Comparison of ENCODE assay signal across 18 cellular contexts in genomic region chr1:153360592-153360991, GRCh38. TPM values are rescaled to one million over a fixed set of nuclear protein-coding genes. Genes with fewer than 3 reads are reported as not detected.
DNase-seq lines count a peak whose midpoint lies in the region; ATAC-seq and TF ChIP-seq lines count a peak whose summit lies in the region.
"Had no signal": no experiment of that assay in that cellular context is flagged by ENCODE, and none has a peak within 500 bp of the region (broad histone marks: within the 10 kb centered on the region; RNA-seq: fewer than 3 reads in every experiment).

No MANE protein-coding gene starts in this region.

- intact Hi-C loops in spleen (cut with DNase I; ENCODE audit: low total_unique reads) (no loop called here), gastrocnemius medialis (cut with DNase I; ENCODE audit: low total_unique reads) (no loop called here), PC-3 (cut with micrococcal nuclease) (no loop called here)

- TF ChIP-seq CTCF in WERI-Rb-1 (IDR thresholded peaks at IDR 0.05; ENCODE audit: low read depth, low read length) (no peak), spleen (IDR thresholded peaks at IDR 0.05 in 8 of 11, conservative IDR thresholded peaks at IDR 0.05 in 3 of 11) (no peak), gastrocnemius medialis (IDR thresholded peaks at IDR 0.05 in 4 of 5, conservative IDR thresholded peaks at IDR 0.05 in 1 of 5) (no peak), PC-3 (conservative IDR thresholded peaks at IDR 0.05; ENCODE audit: low read depth, low read length) (no peak)

- H3F3A ChIP-seq in PC-3 (ENCODE audit: low read length, unreplicated experiment) (peaks cover 4% of the 10 kb centered on the region), GM23248 (ENCODE audit: insufficient read depth) (no peaks in the 10 kb centered on the region)

- POLR2A ChIA-PET in PC-3 (lab: Charles Lee; ENCODE audit: unreplicated experiment), result no interaction called here

- no peaks in the 10 kb centered on the region for H3K36me3 ChIP-seq in H7 (replicated peaks; ENCODE audit: control insufficient read depth, insufficient read depth, low read length)
- H3K36me3 ChIP-seq in WERI-Rb-1, result no peaks in the 10 kb centered on the region
- peaks cover 0 to 27% (median 0%) of the 10 kb centered on the region in 6 donors for H3K36me3 ChIP-seq in spleen
- no peaks in the 10 kb centered on the region for H3K36me3 ChIP-seq in gastrocnemius medialis
- no peaks in the 10 kb centered on the region for H3K36me3 ChIP-seq in PC-3 (ENCODE audit: low read depth, low read length)
- no peaks in the 10 kb centered on the region for H3K36me3 ChIP-seq in GM23248 (ENCODE audit: low read depth)

- H3K4me3 ChIP-seq in H7 (ENCODE audit: insufficient read depth, low read depth, low read length) (no peak overlapping the region), WERI-Rb-1 (ENCODE audit: low read depth, low read length) (no peak overlapping the region), spleen (peak overlapping the region in 4 of 8 donors; percentile 29 to 64 (median 52)), gastrocnemius medialis (no peak overlapping the region), PC-3 (ENCODE audit: low read length) (no peak overlapping the region), GM23248 (no peak overlapping the region)

- H3K27ac ChIP-seq in WERI-Rb-1 (no peak overlapping the region), spleen (peak overlapping the region in 7 of 8 donors; percentile 71 to 95 (median 86)), gastrocnemius medialis (peak overlapping the region in 1 of 4 donors; percentile 37), PC-3 (ENCODE audit: low read length) (no peak overlapping the region), GM23248 (no peak overlapping the region)
- H3K27ac ChIP-seq: C4-2B, KMS-11 had no signal

- peaks cover 4 to 49% (median 15%) of the 10 kb centered on the region in 6 donors for H3K4me1 ChIP-seq in spleen
- peaks cover 5 to 26% of the 10 kb centered on the region in 2 donors for H3K4me1 ChIP-seq in gastrocnemius medialis
- H3K4me1 ChIP-seq in PC-3 (ENCODE audit: insufficient read depth, low read length), result peaks cover 46% of the 10 kb centered on the region
- H3K4me1 ChIP-seq in GM23248 (ENCODE audit: insufficient read depth), result no peaks in the 10 kb centered on the region

- H3K27me3 ChIP-seq in H7 (ENCODE audit: control insufficient read depth, insufficient read depth, low read length) (no peaks in the 10 kb centered on the region), WERI-Rb-1 (ENCODE audit: insufficient read depth, low read depth, severe bottlenecking) (peaks cover 100% of the 10 kb centered on the region), spleen (replicated peaks in 1 of 7) (peaks cover 0 to 3% (median 0%) of the 10 kb centered on the region in 7 donors), gastrocnemius medialis (no peaks in the 10 kb centered on the region), PC-3 (ENCODE audit: low read length) (no peaks in the 10 kb centered on the region), GM23248 (replicated peaks; ENCODE audit: insufficient read depth) (peaks cover 11% of the 10 kb centered on the region; the same call in 1 of the 2 replicates)

- TF ChIP-seq POLR2A in spleen (IDR thresholded peaks at IDR 0.05) (no peak), gastrocnemius medialis (IDR thresholded peaks at IDR 0.05) (no peak)

- H4K20me1 ChIP-seq in PC-3 (ENCODE audit: low read length) (no peaks in the 10 kb centered on the region), GM23248 (ENCODE audit: insufficient read depth) (no peaks in the 10 kb centered on the region)

- H3K79me2 ChIP-seq in PC-3 (ENCODE audit: low read length) (no peaks in the 10 kb centered on the region), GM23248 (ENCODE audit: insufficient read depth) (no peaks in the 10 kb centered on the region)

- no TSS peak for BruUV-seq in PC-3 (replicated peaks; lab: Mats Ljungman, UMichigan)

- CTCF ChIA-PET in PC-3 (lab: Charles Lee), result no interaction called here

- no peak overlapping the region for H3K4me2 ChIP-seq in PC-3 (ENCODE audit: low read length)
- H3K4me2 ChIP-seq in GM23248 (ENCODE audit: unreplicated experiment), result no peak overlapping the region
- H3K4me2 ChIP-seq: KMS-11 had no signal

- H2AFZ ChIP-seq in PC-3 (ENCODE audit: low read length), result no peak overlapping the region
- H2AFZ ChIP-seq in GM23248, result no peak overlapping the region

- no peaks in the 10 kb centered on the region for H3K9me2 ChIP-seq in PC-3 (replicated peaks; ENCODE audit: low read length)
- no peaks in the 10 kb centered on the region for H3K9me2 ChIP-seq in GM23248 (ENCODE audit: insufficient read depth)

- in situ Hi-C loops in gastrocnemius medialis (cut with MboI; ENCODE audit: low sequenced_read_pairs in 4 of 4) (loop anchor here in 2 of 4 donors (25.0 kb wide), 2 partner anchors 377 to 652 kb away; partner anchors contain the start of gene INTS3 (in 1 of the 2)), GM23248 (cut with MboI) (loop anchor here (10.0 to 25.0 kb wide), 2 partner anchors 124 to 377 kb away; partner anchors contain the start of gene INTS3)

- DNase-seq in H7 (peak; percentile 18), WERI-Rb-1 (peak; percentile 10), islet precursor cell (peak; percentile 34), spleen (peak; percentile 79), gastrocnemius medialis (no peak), PC-3 (no peak), GM23248 (no peak)
- DNase-seq: NCI-H1048, NCI-H1436 treated with DMSO at 0.1 percent for 48 hours, NCI-H2081 treated with DMSO at 0.1 percent for 48 hours, NCI-H510A, SHP77 had no signal

- ATAC-seq in gastrocnemius medialis, result no peak
- no peak for ATAC-seq in PC-3
- ATAC-seq: HepG2 had no signal

- peaks cover 3% of the 10 kb centered on the region for H3K9me3 ChIP-seq in WERI-Rb-1 (ENCODE audit: severe bottlenecking)
- no peaks in the 10 kb centered on the region for H3K9me3 ChIP-seq in spleen
- H3K9me3 ChIP-seq in gastrocnemius medialis, result no peaks in the 10 kb centered on the region
- H3K9me3 ChIP-seq in PC-3 (ENCODE audit: low read length), result no peaks in the 10 kb centered on the region
- no peaks in the 10 kb centered on the region for H3K9me3 ChIP-seq in GM23248 (ENCODE audit: low read depth)

- 60 to 82% (median 77%) methylated on average over 2 to 11 of the region's 11 CpGs for WGBS in spleen, 5 donors
- 65 to 70% methylated on average over 11 of the region's 11 CpGs for WGBS in GM23248 (ENCODE audit: low coverage in 1 of 2, low lambda C conversion rate in 2 of 2, missing lambda C conversion rate in 2 of 2), 2 experiments

- H3K9ac ChIP-seq in PC-3 (ENCODE audit: low read length) (no peak overlapping the region), GM23248 (no peak overlapping the region)
- H3K9ac ChIP-seq: KMS-11 had no signal

RNA-seq across cellular contexts. Expression of gene S100A9, which starts 2.9 kb away (rescaled TPM):
- not detected in 2 replicates for total RNA-seq in H7 (2014; rRNA removed; shearing (Covaris generic))
- 1,000 to 10,000 TPM in 6 of 7 donors, 100 to 1,000 TPM in 1; 961 to 6,984 (median 2,755) TPM for total RNA-seq in spleen
- 1,000 to 10,000 TPM in 2 of 3 donors, 100 to 1,000 TPM in 1; 947 to 4,509 (median 1,446) TPM for polyA plus RNA-seq in spleen
- total RNA-seq in gastrocnemius medialis, result 100 to 1,000 TPM in 2 of 4 donors, 10 to 100 TPM in 2; 57.4 to 205 (median 87.1) TPM
- total RNA-seq in PC-3 (2014; rRNA removed), result 482 and 559 TPM in 2 replicates
- total RNA-seq in GM23248 (2014; rRNA removed; shearing (Covaris generic)), result not detected in 2 replicates
- polyA plus RNA-seq in GM23248 (2016; fragmentation: Nextera tagmentation; extraction: Ambion mirVana), result not detected in 2 replicates
- total RNA-seq: A673, H4 had no signal

RNA-seq across cellular contexts. Expression of gene PGLYRP4, which starts 12.0 kb away (rescaled TPM):
- not detected in 2 replicates for total RNA-seq in H7 (2014; rRNA removed; shearing (Covaris generic))
- total RNA-seq in spleen, result not detected
- polyA plus RNA-seq in spleen, result under 1 TPM in 1 of 3 donors, not detected in 2; 0.18 TPM
- total RNA-seq in gastrocnemius medialis, result not detected
- total RNA-seq in PC-3 (2014; rRNA removed), result not detected in 2 replicates
- total RNA-seq in GM23248 (2014; rRNA removed; shearing (Covaris generic)), result not detected in 2 replicates
- not detected in 2 replicates for polyA plus RNA-seq in GM23248 (2016; fragmentation: Nextera tagmentation; extraction: Ambion mirVana)
- total RNA-seq: A673, H4, HepG2, M059J had no signal
- polyA plus RNA-seq: HepG2 had no signal

RNA-seq across cellular contexts. Expression of gene S100A12, which starts 14.8 kb away (rescaled TPM):
- not detected in 2 replicates for total RNA-seq in H7 (2014; rRNA removed; shearing (Covaris generic))
- total RNA-seq in spleen (1,000 to 10,000 TPM in 1 of 7 donors, 100 to 1,000 TPM in 6; 138 to 1,354 (median 270) TPM), gastrocnemius medialis (1 to 10 TPM in 2 of 4 donors, not detected in 2; 2.2 to 2.9 TPM), PC-3 (2014; rRNA removed) (not detected in 2 replicates)
- polyA plus RNA-seq in spleen (100 to 1,000 TPM; 126 to 567 (median 139) TPM), GM23248 (2016; fragmentation: Nextera tagmentation; extraction: Ambion mirVana) (not detected in 2 replicates)
- not detected in 2 replicates for total RNA-seq in GM23248 (2014; rRNA removed; shearing (Covaris generic))
- total RNA-seq: A673, H4, HepG2, M059J had no signal
- polyA plus RNA-seq: HepG2 had no signal

RNA-seq across cellular contexts. Expression of gene S100A8, which starts 30.3 kb away (rescaled TPM):
- not detected in 2 replicates for total RNA-seq in H7 (2014; rRNA removed; shearing (Covaris generic))
- total RNA-seq in spleen (1,000 to 10,000 TPM in 6 of 7 donors, 100 to 1,000 TPM in 1; 983 to 7,676 (median 1,629) TPM), gastrocnemius medialis (10 to 100 TPM in 2 of 4 donors, 1 to 10 TPM in 2; 4.2 to 41.6 (median 12.5) TPM), PC-3 (2014; rRNA removed) (0.29 TPM in 1 of 2 replicates, not detected in the other)
- polyA plus RNA-seq in spleen (1,000 to 10,000 TPM in 2 of 3 donors, 100 to 1,000 TPM in 1; 756 to 2,335 (median 1,287) TPM), GM23248 (2016; fragmentation: Nextera tagmentation; extraction: Ambion mirVana) (not detected in 2 replicates)
- total RNA-seq in GM23248 (2014; rRNA removed; shearing (Covaris generic)), result not detected in 2 replicates
- total RNA-seq: A673, H4, HepG2 had no signal
- polyA plus RNA-seq: HepG2 had no signal

RNA-seq across cellular contexts. Expression of gene PGLYRP3, which starts 47.8 kb away (rescaled TPM):
- not detected in 2 replicates for total RNA-seq in H7 (2014; rRNA removed; shearing (Covaris generic))
- total RNA-seq in spleen (not detected), gastrocnemius medialis (not detected), PC-3 (2014; rRNA removed) (not detected in 2 replicates)
- polyA plus RNA-seq in spleen (not detected), GM23248 (2016; fragmentation: Nextera tagmentation; extraction: Ambion mirVana) (not detected in 2 replicates)
- not detected in 2 replicates for total RNA-seq in GM23248 (2014; rRNA removed; shearing (Covaris generic))
- total RNA-seq: A673, H4, HepG2, M059J had no signal
- polyA plus RNA-seq: HepG2 had no signal

Comparison
In these comparisons a context has a peak if more than half of its experiments do, and no peak if none do; other contexts are left out.
1. DNase-seq: peak in H7 (single experiment), WERI-Rb-1 (single experiment), islet precursor cell (single experiment) and spleen (single experiment); none in gastrocnemius medialis (0 of 2), PC-3 (single experiment) and GM23248 (single experiment).
2. H3K27ac ChIP-seq: peak in spleen (7 of 8); none in WERI-Rb-1 (single experiment), PC-3 (single experiment) and GM23248 (single experiment).
3. RNA of gene S100A9, which starts 2.9 kb away (total RNA-seq): 961 to 6,984 TPM in spleen, 482 to 559 TPM in PC-3 and 57.4 to 205 TPM in gastrocnemius medialis; not detected in H7 and not detected in GM23248; every median in the first group is over 10 times any median in the second.
4. RNA of gene S100A12, which starts 14.8 kb away (total RNA-seq): 138 to 1,354 TPM in spleen; 2.2 to 2.9 TPM in gastrocnemius medialis, not detected in H7, not detected in PC-3 and not detected in GM23248; every median in the first group is over 10 times any median in the second.